Comparison of ENCODE assay signal across 28 cellular contexts in genomic region chr7:157409753-157410727, GRCh38.
A peak's percentile ranks its signal among the peaks of the same experiment; 100 is the strongest.
DNase-seq lines count a peak whose midpoint lies in the region; ATAC-seq, FAIRE-seq and TF ChIP-seq lines count a peak whose summit lies in the region.
"Had no signal": no experiment of that assay in that cellular context is flagged by ENCODE, and none has a peak within 500 bp of the region (broad histone marks: within the 10 kb centered on the region; RNA-seq: fewer than 3 reads in every experiment).

No MANE protein-coding gene starts in this region.

- no peaks in the 10 kb centered on the region for H3K9me3 Mint-ChIP-seq in WTC11
- H3K9me3 Mint-ChIP-seq in stimulated activated effector memory CD8-positive, alpha-beta T cell treated with anti-CD3 and anti-CD28 coated beads, Interleukin-12 subunit alpha, Interleukin-12 subunit beta, amount 100 ng/mL, for 72 hours: no peaks in the 10 kb centered on the region
- no peaks in the 10 kb centered on the region for H3K9me3 Mint-ChIP-seq in activated CD8-positive, alpha-beta T cell treated with anti-CD3 and anti-CD28 coated beads for 36 hours
- H3K9me3 Mint-ChIP-seq: activated B cell treated with CpG ODN at 0.5 μM for 24 hours; activated T-cell treated with anti-CD3 and anti-CD28 coated beads, Interleukin-2, amount 50 U/mL, for 72 hours; central memory CD8-positive, alpha-beta T cell; naive B cell had no signal

- FAIRE-seq in HepG2 (lab: Jason Lieb, UNC): no peak
- FAIRE-seq: A549, endometrium, keratinocyte had no signal

- ATAC-seq in Right ventricle myocardium inferior (no peak), WTC11 (no peak), HepG2 (no peak), HG03342 (IDR thresholded peaks at IDR 0.05; ENCODE audit: unreplicated experiment) (no peak)
- ATAC-seq in stimulated activated effector memory CD8-positive, alpha-beta T cell treated with anti-CD3 and anti-CD28 coated beads, Interleukin-12 subunit alpha, Interleukin-12 subunit beta, amount 100 ng/mL, for 72 hours: no peak
- no peak for ATAC-seq in activated CD8-positive, alpha-beta T cell treated with anti-CD3 and anti-CD28 coated beads for 36 hours
- ATAC-seq: activated T-cell treated with anti-CD3 and anti-CD28 coated beads, Interleukin-2, amount 50 U/mL, for 72 hours; heart left ventricle; Panc1 had no signal

- H3K36me3 ChIP-seq in right atrium auricular region (peaks cover 42% of the 10 kb centered on the region), HepG2 (replicated peaks in 1 of 2; ENCODE audit: control insufficient read depth in 1 of 2, insufficient read depth in 2 of 2, low read length in 2 of 2) (peaks cover 7 to 17% of the 10 kb centered on the region in 2 experiments; a peak in 4 of 5 replicates)

- H3K9me3 ChIP-seq in right atrium auricular region (no peaks in the 10 kb centered on the region), HepG2 (ENCODE audit: low read length) (no peaks in the 10 kb centered on the region)
- H3K9me3 ChIP-seq: A549, esophagus muscularis mucosa, heart left ventricle, SJCRH30, thyroid gland had no signal

- peak; percentile 59 for DNase-seq in Right ventricle myocardium inferior (ENCODE audit: missing footprints)
- DNase-seq in right atrium auricular region (ENCODE audit: low spot score): no peak
- no peak for DNase-seq in WTC11 (ENCODE audit: low spot score)
- no peak for DNase-seq in HepG2 (ENCODE audit: low spot score)
- DNase-seq in stimulated activated effector memory CD8-positive, alpha-beta T cell treated with anti-CD3 and anti-CD28 coated beads, Interleukin-12 subunit alpha, Interleukin-12 subunit beta, amount 100 ng/mL, for 72 hours (ENCODE audit: low spot score in 2 of 2): no peak
- no peak for DNase-seq in T-helper 1 cell
- no peak for DNase-seq in activated CD8-positive, alpha-beta T cell treated with anti-CD3 and anti-CD28 coated beads for 36 hours
- DNase-seq: activated B cell treated with CpG ODN at 0.5 μM for 24 hours; activated naive CD4-positive, alpha-beta T cell; activated T-cell treated with anti-CD3 and anti-CD28 coated beads, Interleukin-2, amount 50 U/mL, for 72 hours; dermis blood vessel endothelial cell; foreskin fibroblast; Karpas-422; midbrain; naive B cell; NCI-H1436; NCI-H345; occipital lobe; SJCRH30; thyroid gland had no signal

- POLR2A ChIA-PET in WTC11 (lab: Charles Lee): no interaction called here
- POLR2A ChIA-PET in HepG2 (lab: Yijun Ruan, JAX): no interaction called here
- POLR2A ChIA-PET in activated CD8-positive, alpha-beta T cell treated with anti-CD3 and anti-CD28 coated beads for 36 hours (lab: Charles Lee): no interaction called here

- WGBS in HepG2 (ENCODE audit: low lambda C conversion rate): 97% methylated on average over 75 of the region's 78 CpGs

- H3K4me3 Mint-ChIP-seq in WTC11: no peak overlapping the region
- peak overlapping the region; percentile 69 for H3K4me3 Mint-ChIP-seq in stimulated activated effector memory CD8-positive, alpha-beta T cell treated with anti-CD3 and anti-CD28 coated beads, Interleukin-12 subunit alpha, Interleukin-12 subunit beta, amount 100 ng/mL, for 72 hours
- no peak overlapping the region for H3K4me3 Mint-ChIP-seq in activated CD8-positive, alpha-beta T cell treated with anti-CD3 and anti-CD28 coated beads for 36 hours
- H3K4me3 Mint-ChIP-seq: activated B cell treated with CpG ODN at 0.5 μM for 24 hours; activated T-cell treated with anti-CD3 and anti-CD28 coated beads, Interleukin-2, amount 50 U/mL, for 72 hours; central memory CD8-positive, alpha-beta T cell; naive B cell had no signal

- no peak for TF ChIP-seq RAD21 in HepG2 (CRISPR knock-in tag; IDR thresholded peaks at IDR 0.05)

- intact Hi-C loops in Right ventricle myocardium inferior (cut with DNase I) (no loop called here), HepG2 (cut with micrococcal nuclease; ENCODE audit: unreplicated experiment) (no loop called here)
- intact Hi-C loops in activated CD8-positive, alpha-beta T cell treated with anti-CD3 and anti-CD28 coated beads for 36 hours (cut with micrococcal nuclease): no loop called here

- H4K20me1 ChIP-seq in HepG2 (ENCODE audit: insufficient read depth, low read length): no peaks in the 10 kb centered on the region

- H3K27me3 ChIP-seq in right atrium auricular region: no peaks in the 10 kb centered on the region
- no peaks in the 10 kb centered on the region for H3K27me3 ChIP-seq in HepG2 (ENCODE audit: control insufficient read depth in 1 of 2, insufficient read depth in 2 of 2, low read length in 2 of 2)
- H3K27me3 ChIP-seq: esophagus muscularis mucosa, heart left ventricle, SJCRH30, thyroid gland had no signal

- no peaks in the 10 kb centered on the region for H3K27me3 Mint-ChIP-seq in WTC11 (ENCODE audit: low read depth)
- H3K27me3 Mint-ChIP-seq in activated CD8-positive, alpha-beta T cell treated with anti-CD3 and anti-CD28 coated beads for 36 hours: no peaks in the 10 kb centered on the region
- H3K27me3 Mint-ChIP-seq: activated B cell treated with CpG ODN at 0.5 μM for 24 hours; central memory CD8-positive, alpha-beta T cell; naive B cell had no signal

- H2AFZ ChIP-seq in HepG2 (ENCODE audit: low read length): no peak overlapping the region

- TF ChIP-seq EP300 in HepG2 (IDR thresholded peaks at IDR 0.05; ENCODE audit: low read depth in 2 of 2, low read length in 2 of 2) (no peak), HepG2 (CRISPR knock-in tag; IDR thresholded peaks at IDR 0.05; ENCODE audit: borderline replicate concordance) (no peak)

- peaks cover 44% of the 10 kb centered on the region for H3K4me1 Mint-ChIP-seq in WTC11
- peaks cover 23% of the 10 kb centered on the region for H3K4me1 Mint-ChIP-seq in stimulated activated effector memory CD8-positive, alpha-beta T cell treated with anti-CD3 and anti-CD28 coated beads, Interleukin-12 subunit alpha, Interleukin-12 subunit beta, amount 100 ng/mL, for 72 hours
- peaks cover 12% of the 10 kb centered on the region for H3K4me1 Mint-ChIP-seq in activated CD8-positive, alpha-beta T cell treated with anti-CD3 and anti-CD28 coated beads for 36 hours (ENCODE audit: low read depth)
- H3K4me1 Mint-ChIP-seq: activated B cell treated with CpG ODN at 0.5 μM for 24 hours, naive B cell had no signal

- H3K4me1 ChIP-seq in right atrium auricular region: peaks cover 0 to 24% of the 10 kb centered on the region in 2 donors
- no peaks in the 10 kb centered on the region for H3K4me1 ChIP-seq in HepG2 (ENCODE audit: insufficient read depth, low read length)
- H3K4me1 ChIP-seq: SJCRH30, thyroid gland had no signal

- in situ Hi-C loops in HepG2 (cut with HindIII; ENCODE audit: extremely low pct_ligation_motif_present, low pct_unique_long_range_greater_than_20kb): no loop called here

- H3K4me2 ChIP-seq in HepG2 (ENCODE audit: low read depth, low read length): no peak overlapping the region
- H3K4me2 ChIP-seq: A549 had no signal

- H3K79me2 ChIP-seq in HepG2 (ENCODE audit: insufficient read depth, low read length): no peaks in the 10 kb centered on the region

- CTCF ChIA-PET in WTC11 (lab: Charles Lee) (no interaction called here), HepG2 (lab: Yijun Ruan, JAX; ENCODE audit: low intra/inter-chr PET ratio, low total read pairs) (no interaction called here)
- CTCF ChIA-PET in activated CD8-positive, alpha-beta T cell treated with anti-CD3 and anti-CD28 coated beads for 36 hours (lab: Charles Lee): no interaction called here

- no peak overlapping the region for H3K4me3 ChIP-seq in right atrium auricular region
- H3K4me3 ChIP-seq in HepG2 (replicated peaks in 1 of 3; ENCODE audit: insufficient read depth in 1 of 3, low read depth in 2 of 3, low read length in 3 of 3): no peak overlapping the region
- H3K4me3 ChIP-seq: A549, esophagus muscularis mucosa, heart left ventricle, SJCRH30, thyroid gland had no signal

- no peak overlapping the region for H3K9ac ChIP-seq in HepG2 (ENCODE audit: insufficient read depth, low read depth, low read length)

- TF ChIP-seq CTCF in right atrium auricular region (IDR thresholded peaks at IDR 0.05) (no peak), WTC11 (IDR thresholded peaks at IDR 0.05) (no peak), HepG2 (CRISPR knock-in tag; IDR thresholded peaks at IDR 0.05) (no peak)
- no peak for TF ChIP-seq CTCF in activated CD8-positive, alpha-beta T cell treated with anti-CD3 and anti-CD28 coated beads for 36 hours (IDR thresholded peaks at IDR 0.05)

- TF ChIP-seq POLR2A in HepG2 (IDR thresholded peaks at IDR 0.05; ENCODE audit: insufficient read depth in 1 of 2, low read depth in 2 of 2, low read length in 2 of 2): no peak

- H3K27ac ChIP-seq in right atrium auricular region (peak overlapping the region in 1 of 2 donors; percentile 65), HepG2 (ENCODE audit: extremely low read length, insufficient read depth, low read length) (no peak overlapping the region)
- H3K27ac ChIP-seq: A549, esophagus muscularis mucosa, heart left ventricle, SJCRH30, thyroid gland had no signal

- H3K27ac Mint-ChIP-seq in WTC11: peak overlapping the region; percentile 85
- no peak overlapping the region for H3K27ac Mint-ChIP-seq in stimulated activated effector memory CD8-positive, alpha-beta T cell treated with anti-CD3 and anti-CD28 coated beads, Interleukin-12 subunit alpha, Interleukin-12 subunit beta, amount 100 ng/mL, for 72 hours
- no peak overlapping the region for H3K27ac Mint-ChIP-seq in activated CD8-positive, alpha-beta T cell treated with anti-CD3 and anti-CD28 coated beads for 36 hours
- H3K27ac Mint-ChIP-seq: activated B cell treated with CpG ODN at 0.5 μM for 24 hours; activated T-cell treated with anti-CD3 and anti-CD28 coated beads, Interleukin-2, amount 50 U/mL, for 72 hours; naive B cell had no signal

- peaks cover 35% of the 10 kb centered on the region for H3K36me3 Mint-ChIP-seq in WTC11
- peaks cover 80% of the 10 kb centered on the region for H3K36me3 Mint-ChIP-seq in stimulated activated effector memory CD8-positive, alpha-beta T cell treated with anti-CD3 and anti-CD28 coated beads, Interleukin-12 subunit alpha, Interleukin-12 subunit beta, amount 100 ng/mL, for 72 hours
- peaks cover 13% of the 10 kb centered on the region for H3K36me3 Mint-ChIP-seq in activated CD8-positive, alpha-beta T cell treated with anti-CD3 and anti-CD28 coated beads for 36 hours (ENCODE audit: low read depth)

- BruUV-seq in HepG2 (replicated peaks; lab: Mats Ljungman, UMichigan): no TSS peak

TF ChIP-seq in WTC11, 78 proteins besides CTCF, POLR2A, EP300 and RAD21 (continues in another document):
- TF ChIP-seq ESRRA (CRISPR knock-in tag; IDR thresholded peaks at IDR 0.05; ENCODE audit: borderline replicate concordance): 0 out of 2 replicates have a peak, but pooled peaks have one; percentile 0

TF ChIP-seq in HepG2, 621 proteins besides CTCF, POLR2A, EP300 and RAD21:
- TF ChIP-seq AGO2 (optimal IDR thresholded peaks at IDR 0.05; ENCODE audit: low read depth, low read length): peak; percentile 57
- TF ChIP-seq ZNF160 (CRISPR knock-in tag; IDR thresholded peaks at IDR 0.05): no peak
- TF ChIP-seq ZNF562 (CRISPR knock-in tag; IDR thresholded peaks at IDR 0.05; ENCODE audit: borderline replicate concordance): no peak
TF ChIP-seq in HepG2: peak in this region for 1.
